Comparison of ENCODE assay signal across 11 cellular contexts in the genomic region with DNA sequence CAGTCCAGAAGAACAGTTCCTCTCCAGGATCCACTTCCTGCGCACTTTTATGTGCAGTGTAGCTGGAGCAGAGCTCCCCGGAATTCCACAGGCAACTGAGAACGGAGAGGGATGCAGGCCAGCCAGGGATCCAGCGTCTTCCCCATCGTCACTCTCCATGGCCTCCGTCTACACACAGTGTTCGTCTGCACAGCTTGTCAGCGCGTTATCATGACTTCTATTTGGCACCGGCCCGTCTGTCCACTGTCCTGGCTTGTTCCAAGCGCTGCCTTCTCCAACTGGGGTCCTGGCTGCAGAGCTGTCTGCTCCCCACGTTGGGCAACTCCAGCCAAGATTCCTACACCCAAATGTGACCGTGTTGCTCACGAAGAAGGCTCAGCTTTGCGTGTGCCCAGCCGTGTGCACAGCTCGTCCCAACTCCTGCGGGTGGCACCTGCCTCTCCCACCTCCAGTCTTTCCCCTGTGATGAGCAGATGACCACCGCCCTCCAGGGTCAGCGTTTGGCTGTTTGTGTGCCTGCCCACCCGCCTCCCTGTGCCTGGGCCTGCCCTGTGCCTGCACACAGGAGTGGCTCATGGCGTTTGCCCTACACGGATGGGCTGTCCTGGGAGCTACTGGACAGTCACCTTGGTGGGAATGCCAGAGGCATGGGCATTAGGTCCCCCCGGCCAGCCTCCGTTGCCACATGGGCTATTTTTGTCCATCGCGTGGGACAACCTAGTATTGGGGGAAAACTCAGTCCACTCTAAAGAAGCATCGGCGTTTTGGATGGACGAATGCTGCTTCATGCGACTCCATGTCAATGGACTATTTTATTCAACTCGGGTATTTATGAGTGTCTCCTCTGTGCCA. TPM values are rescaled to one million over a fixed set of nuclear protein-coding genes. Genes with fewer than 3 reads are reported as not detected.
DNase-seq lines count a peak whose midpoint lies in the region; ATAC-seq and TF ChIP-seq lines count a peak whose summit lies in the region.
"Had no signal": no experiment of that assay in that cellular context is flagged by ENCODE, and none has a peak within 500 bp of the region (broad histone marks: within the 10 kb centered on the region; RNA-seq: fewer than 3 reads in every experiment).

No MANE protein-coding gene starts in this region.

- H3K27me3 Mint-ChIP-seq in IgD-negative memory B cell (no peaks in the 10 kb centered on the region), neural progenitor cell (ENCODE audit: insufficient read depth, low read depth) (peaks cover 9% of the 10 kb centered on the region)

- H2AFZ ChIP-seq in neural progenitor cell (replicated peaks): no peak overlapping the region

- H3K9ac ChIP-seq in BLaER1 (no peak overlapping the region), neural progenitor cell (no peak overlapping the region)

- no peaks in the 10 kb centered on the region for H3F3A ChIP-seq in neural progenitor cell (ENCODE audit: low read depth)

- H3K27me3 ChIP-seq in BLaER1: no peaks in the 10 kb centered on the region
- H3K27me3 ChIP-seq in effector memory CD4-positive, alpha-beta T cell (replicated peaks; ENCODE audit: control insufficient read depth, insufficient read depth, low read length, poor library complexity, severe bottlenecking): no peaks in the 10 kb centered on the region
- H3K27me3 ChIP-seq in neural progenitor cell: no peaks in the 10 kb centered on the region

- H3K9me3 ChIP-seq in BLaER1 (peaks cover 56% of the 10 kb centered on the region), neural progenitor cell (ENCODE audit: low read depth) (peaks cover 18% of the 10 kb centered on the region)
- H3K9me3 ChIP-seq in effector memory CD4-positive, alpha-beta T cell (ENCODE audit: control insufficient read depth, low read length): no peaks in the 10 kb centered on the region

- H3K4me1 Mint-ChIP-seq in IgD-negative memory B cell: peaks cover 30 to 35% (median 32%) of the 10 kb centered on the region in 3 donors
- H3K4me1 Mint-ChIP-seq in neural progenitor cell: peaks cover 15% of the 10 kb centered on the region

- peaks cover 23% of the 10 kb centered on the region for H3K79me2 ChIP-seq in neural progenitor cell (ENCODE audit: low read depth)

- peak overlapping the region; percentile 83 to 98 (median 89) for H3K4me3 Mint-ChIP-seq in IgD-negative memory B cell
- peak overlapping the region; percentile 86 for H3K4me3 Mint-ChIP-seq in neural progenitor cell

- peaks cover 0 to 3% (median 3%) of the 10 kb centered on the region in 3 donors for H3K9me3 Mint-ChIP-seq in IgD-negative memory B cell
- peaks cover 51% of the 10 kb centered on the region for H3K9me3 Mint-ChIP-seq in neural progenitor cell

- H3K27ac Mint-ChIP-seq in IgD-negative memory B cell (peak overlapping the region; percentile 69 to 100 (median 96)), neural progenitor cell (no peak overlapping the region)

- no peak for DNase-seq in effector memory CD4-positive, alpha-beta T cell
- no peak for DNase-seq in neural progenitor cell (ENCODE audit: low spot score)
- DNase-seq in foreskin fibroblast: no peak
- no peak for DNase-seq in LoVo (ENCODE audit: low spot score)
- DNase-seq: NCI-H82; stimulated activated CD4-positive, alpha-beta T cell treated with anti-CD3 and anti-CD28 coated beads, Interleukin-4, amount 100 ng/mL, for 4 hours had no signal

- H3K27ac ChIP-seq in BLaER1 (no peak overlapping the region), neural progenitor cell (no peak overlapping the region)
- H3K27ac ChIP-seq in effector memory CD4-positive, alpha-beta T cell (ENCODE audit: insufficient read depth, low read length, poor library complexity, severe bottlenecking): peak overlapping the region; percentile 94
- H3K27ac ChIP-seq: thoracic aorta had no signal

- H4K20me1 ChIP-seq in BLaER1: peaks cover 19% of the 10 kb centered on the region
- peaks cover 17% of the 10 kb centered on the region for H4K20me1 ChIP-seq in neural progenitor cell (ENCODE audit: low read depth)

- H3K4me2 ChIP-seq in BLaER1: peak overlapping the region; percentile 95
- no peak overlapping the region for H3K4me2 ChIP-seq in neural progenitor cell

- H3K36me3 ChIP-seq in BLaER1: peaks cover 45% of the 10 kb centered on the region
- H3K36me3 ChIP-seq in effector memory CD4-positive, alpha-beta T cell (ENCODE audit: control insufficient read depth, insufficient read depth, low read length): no peaks in the 10 kb centered on the region
- H3K36me3 ChIP-seq in neural progenitor cell: peaks cover 5% of the 10 kb centered on the region
- H3K36me3 ChIP-seq: thoracic aorta had no signal

- ATAC-seq in HG02571 (IDR thresholded peaks at IDR 0.05; ENCODE audit: unreplicated experiment): no peak
- ATAC-seq in HG03097 (IDR thresholded peaks at IDR 0.05; ENCODE audit: low FRiP score, unreplicated experiment): no peak

- H3K4me3 ChIP-seq in BLaER1 (peak overlapping the region; percentile 98), neural progenitor cell (no peak overlapping the region), foreskin fibroblast (ENCODE audit: low read depth in 1 of 2, low read length in 2 of 2) (no peak overlapping the region)
- H3K4me3 ChIP-seq in effector memory CD4-positive, alpha-beta T cell (ENCODE audit: insufficient read depth, low read depth, low read length, poor library complexity, severe bottlenecking): no peak overlapping the region

- TF ChIP-seq CTCF in neural progenitor cell (IDR thresholded peaks at IDR 0.05) (no peak), foreskin fibroblast (IDR thresholded peaks at IDR 0.05; ENCODE audit: low read depth, low read length) (no peak)

- H3K4me1 ChIP-seq in BLaER1: peaks cover 30% of the 10 kb centered on the region
- H3K4me1 ChIP-seq in effector memory CD4-positive, alpha-beta T cell (ENCODE audit: control insufficient read depth, insufficient read depth, low read length, poor library complexity, severe bottlenecking): peaks cover 52% of the 10 kb centered on the region
- H3K4me1 ChIP-seq in neural progenitor cell: peaks cover 10% of the 10 kb centered on the region

- H3K36me3 Mint-ChIP-seq in IgD-negative memory B cell (no peaks in the 10 kb centered on the region), neural progenitor cell (peaks cover 35% of the 10 kb centered on the region)

RNA-seq across cellular contexts. Expression of a gene that starts 2.2 kb away (rescaled TPM):
- 36.5 TPM for polyA plus RNA-seq in IgD-negative memory B cell
- 171 and 243 TPM in 2 replicates for total RNA-seq in neural progenitor cell (ENCODE audit: low replicate concordance)

RNA-seq across cellular contexts. Expression of a gene that starts 38.5 kb away (rescaled TPM):
- 67.1 TPM for polyA plus RNA-seq in IgD-negative memory B cell
- total RNA-seq in neural progenitor cell (ENCODE audit: low replicate concordance): 38.2 and 68.6 TPM in 2 replicates
